ENCODE assay signal across 1 cellular context in genomic region chr16:75629132-75629531, GRCh38.
TF ChIP-seq lines count a peak whose summit lies in the region.

No MANE protein-coding gene starts in this region.

TF ChIP-seq in endothelial cell of umbilical vein, 7 proteins besides CTCF, POLR2A, EP300 and RAD21:
- TF ChIP-seq EZH2 (IDR thresholded peaks at IDR 0.05; ENCODE audit: borderline replicate concordance, low read depth, low read length, severe bottlenecking) (no peak), MYC (IDR thresholded peaks at IDR 0.05; ENCODE audit: low read depth, low read length) (no peak), FOS (IDR thresholded peaks at IDR 0.05; ENCODE audit: borderline replicate concordance, insufficient read depth, low read length) (no peak), JUN (IDR thresholded peaks at IDR 0.05; ENCODE audit: borderline replicate concordance, insufficient read depth, insufficient read length, low read depth) (no peak), GATA2 (IDR thresholded peaks at IDR 0.05; ENCODE audit: insufficient read depth, insufficient read length, low read depth, low read length) (no peak), POLR2AphosphoS5 (IDR thresholded peaks at IDR 0.05; ENCODE audit: insufficient read depth, low read depth, low read length) (no peak)
- TF ChIP-seq, protein P1, sequence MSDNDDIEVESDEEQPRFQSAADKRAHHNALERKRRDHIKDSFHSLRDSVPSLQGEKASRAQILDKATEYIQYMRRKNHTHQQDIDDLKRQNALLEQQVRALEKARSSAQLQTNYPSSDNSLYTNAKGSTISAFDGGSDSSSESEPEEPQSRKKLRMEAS (IDR thresholded peaks at IDR 0.05; ENCODE audit: insufficient read depth, insufficient read length), result no peak
